8 cellular contexts compared by ENCODE assay signal in genomic region chr2:203673933-203674332, GRCh38. TPM values are rescaled to one million over a fixed set of nuclear protein-coding genes. Genes with fewer than 3 reads are reported as not detected.
DNase-seq lines count a peak whose midpoint lies in the region; ATAC-seq lines count a peak whose summit lies in the region.

No MANE protein-coding gene starts in this region.

- H3K4me1 Mint-ChIP-seq in activated naive CD8-positive, alpha-beta T cell treated with anti-CD3 and anti-CD28 coated beads, Interleukin-2, amount 10 ng/mL, durations not matched to agents 7 days and 5 days, result peaks cover 21% of the 10 kb centered on the region
- peaks cover 12 to 22% of the 10 kb centered on the region in 2 donors for H3K4me1 Mint-ChIP-seq in stimulated activated naive B cell treated with anti-CD40 and anti-IgM and Interleukin-4, amounts not matched to agents 10 μg/mL and 1 μg/mL and 100 μg/mL, for 72 hours

- no peaks in the 10 kb centered on the region for H3K27me3 Mint-ChIP-seq in activated naive CD8-positive, alpha-beta T cell treated with anti-CD3 and anti-CD28 coated beads, Interleukin-2, amount 10 ng/mL, durations not matched to agents 7 days and 5 days
- H3K27me3 Mint-ChIP-seq in stimulated activated naive B cell treated with anti-CD40 and anti-IgM and Interleukin-4, amounts not matched to agents 10 μg/mL and 1 μg/mL and 100 μg/mL, for 72 hours, result peaks cover 46 to 55% of the 10 kb centered on the region in 2 donors

- H3K36me3 Mint-ChIP-seq in activated naive CD8-positive, alpha-beta T cell treated with anti-CD3 and anti-CD28 coated beads, Interleukin-2, amount 10 ng/mL, durations not matched to agents 7 days and 5 days, result peaks cover 20% of the 10 kb centered on the region
- H3K36me3 Mint-ChIP-seq in stimulated activated naive B cell treated with anti-CD40 and anti-IgM and Interleukin-4, amounts not matched to agents 10 μg/mL and 1 μg/mL and 100 μg/mL, for 72 hours, result peaks cover 5 to 6% of the 10 kb centered on the region in 2 donors

- ATAC-seq in GM18498 (IDR thresholded peaks at IDR 0.05; ENCODE audit: unreplicated experiment) (peak; percentile 99), GM21515 (IDR thresholded peaks at IDR 0.05; ENCODE audit: unreplicated experiment) (peak; percentile 94), HG03575 (IDR thresholded peaks at IDR 0.05; ENCODE audit: extremely low read depth, insufficient number of reproducible peaks, low FRiP score, unreplicated experiment) (peak; percentile 91)
- peak; percentile 95 for ATAC-seq in activated naive CD8-positive, alpha-beta T cell treated with anti-CD3 and anti-CD28 coated beads, Interleukin-2, amount 10 ng/mL, durations not matched to agents 7 days and 5 days (ENCODE audit: low read depth)
- ATAC-seq in stimulated activated naive B cell treated with anti-CD40 and anti-IgM and Interleukin-4, amounts not matched to agents 10 μg/mL and 1 μg/mL and 100 μg/mL, for 72 hours (replicated peaks), result peak; percentile 99 to 100

- peak; percentile 45 for DNase-seq in activated naive CD8-positive, alpha-beta T cell treated with anti-CD3 and anti-CD28 coated beads, Interleukin-2, amount 10 ng/mL, durations not matched to agents 7 days and 5 days
- DNase-seq in stimulated activated naive B cell treated with anti-CD40 and anti-IgM and Interleukin-4, amounts not matched to agents 10 μg/mL and 1 μg/mL and 100 μg/mL, for 72 hours, result peak; percentile 69
- DNase-seq in Ammon's horn (ENCODE audit: low spot score), result no peak
- DNase-seq in T-helper 9 cell, result no peak
- DNase-seq in activated CD4-positive, CD25-positive, alpha-beta regulatory T cell (lab: John Stamatoyannopoulos, UW), result no peak

- H3K4me3 Mint-ChIP-seq in activated naive CD8-positive, alpha-beta T cell treated with anti-CD3 and anti-CD28 coated beads, Interleukin-2, amount 10 ng/mL, durations not matched to agents 7 days and 5 days, result peak overlapping the region; percentile 57
- peak overlapping the region in 1 of 2 donors; percentile 46 for H3K4me3 Mint-ChIP-seq in stimulated activated naive B cell treated with anti-CD40 and anti-IgM and Interleukin-4, amounts not matched to agents 10 μg/mL and 1 μg/mL and 100 μg/mL, for 72 hours

- POLR2A ChIA-PET in activated naive CD8-positive, alpha-beta T cell treated with anti-CD3 and anti-CD28 coated beads, Interleukin-2, amount 10 ng/mL, durations not matched to agents 7 days and 5 days (lab: Charles Lee), result no interaction called here

- H3K27ac Mint-ChIP-seq in activated naive CD8-positive, alpha-beta T cell treated with anti-CD3 and anti-CD28 coated beads, Interleukin-2, amount 10 ng/mL, durations not matched to agents 7 days and 5 days, result peak overlapping the region; percentile 66
- H3K27ac Mint-ChIP-seq in stimulated activated naive B cell treated with anti-CD40 and anti-IgM and Interleukin-4, amounts not matched to agents 10 μg/mL and 1 μg/mL and 100 μg/mL, for 72 hours, result peak overlapping the region; percentile 77

- H3K9me3 Mint-ChIP-seq in activated naive CD8-positive, alpha-beta T cell treated with anti-CD3 and anti-CD28 coated beads, Interleukin-2, amount 10 ng/mL, durations not matched to agents 7 days and 5 days, result peaks cover 11% of the 10 kb centered on the region
- H3K9me3 Mint-ChIP-seq in stimulated activated naive B cell treated with anti-CD40 and anti-IgM and Interleukin-4, amounts not matched to agents 10 μg/mL and 1 μg/mL and 100 μg/mL, for 72 hours, result peaks cover 5 to 6% of the 10 kb centered on the region in 2 donors

RNA-seq across cellular contexts. Expression of gene CD28, which starts 32.5 kb away (rescaled TPM):
- 10 to 100 TPM; 52.7 to 58.9 TPM for total RNA-seq in activated naive CD8-positive, alpha-beta T cell treated with anti-CD3 and anti-CD28 coated beads, Interleukin-2, amount 10 ng/mL, durations not matched to agents 7 days and 5 days

Comparison
In these comparisons a context has a peak if more than half of its experiments do, and no peak if none do; other contexts are left out.
1. DNase-seq: peak in activated naive CD8-positive, alpha-beta T cell treated with anti-CD3 and anti-CD28 coated beads, Interleukin-2, amount 10 ng/mL, durations not matched to agents 7 days and 5 days (single experiment) and stimulated activated naive B cell treated with anti-CD40 and anti-IgM and Interleukin-4, amounts not matched to agents 10 μg/mL and 1 μg/mL and 100 μg/mL, for 72 hours (single experiment); none in Ammon's horn (single experiment), T-helper 9 cell (single experiment) and activated CD4-positive, CD25-positive, alpha-beta regulatory T cell (0 of 4).
2. Peak in every context shown above with its lines, with median percentiles within 50 percentile points of each other: ATAC-seq.